7 cellular contexts compared by ENCODE assay signal in genomic region chr5:119315516-119315949, GRCh38. TPM values are rescaled to one million over a fixed set of nuclear protein-coding genes. Genes with fewer than 3 reads are reported as not detected.
A peak's percentile ranks its signal among the peaks of the same experiment; 100 is the strongest.
DNase-seq lines count a peak whose midpoint lies in the region; ATAC-seq and TF ChIP-seq lines count a peak whose summit lies in the region.

No MANE protein-coding gene starts in this region.

- no peaks in the 10 kb centered on the region for H3K27me3 Mint-ChIP-seq in T-helper 1 cell treated with Interleukin-12 subunit alpha and Interleukin-12 subunit beta and Interleukin-4 antibody, amounts not matched to agents 30 μg/mL and 1 μg/mL, for 36 hours (ENCODE audit: low read depth)
- H3K27me3 Mint-ChIP-seq in osteocyte (ENCODE audit: unreplicated experiment), result no peaks in the 10 kb centered on the region

- peaks cover 26% of the 10 kb centered on the region for H3K36me3 Mint-ChIP-seq in T-helper 1 cell treated with Interleukin-12 subunit alpha and Interleukin-12 subunit beta and Interleukin-4 antibody, amounts not matched to agents 30 μg/mL and 1 μg/mL, for 36 hours (ENCODE audit: low read depth)
- H3K36me3 Mint-ChIP-seq in osteocyte (ENCODE audit: unreplicated experiment), result no peaks in the 10 kb centered on the region

- peak overlapping the region; percentile 15 for H3K4me3 Mint-ChIP-seq in T-helper 1 cell treated with Interleukin-12 subunit alpha and Interleukin-12 subunit beta and Interleukin-4 antibody, amounts not matched to agents 30 μg/mL and 1 μg/mL, for 36 hours
- H3K4me3 Mint-ChIP-seq in osteocyte (ENCODE audit: unreplicated experiment), result no peak overlapping the region

- ATAC-seq in GM21515 (IDR thresholded peaks at IDR 0.05; ENCODE audit: unreplicated experiment), result peak; percentile 72

- H3K27ac Mint-ChIP-seq in T-helper 1 cell treated with Interleukin-12 subunit alpha and Interleukin-12 subunit beta and Interleukin-4 antibody, amounts not matched to agents 30 μg/mL and 1 μg/mL, for 36 hours, result peak overlapping the region; percentile 80
- H3K27ac Mint-ChIP-seq in osteocyte (ENCODE audit: unreplicated experiment), result no peak overlapping the region

- H3K4me1 Mint-ChIP-seq in T-helper 1 cell treated with Interleukin-12 subunit alpha and Interleukin-12 subunit beta and Interleukin-4 antibody, amounts not matched to agents 30 μg/mL and 1 μg/mL, for 36 hours (ENCODE audit: low read depth), result peaks cover 82% of the 10 kb centered on the region
- peaks cover 15% of the 10 kb centered on the region for H3K4me1 Mint-ChIP-seq in osteocyte (ENCODE audit: unreplicated experiment)

- H3K9me3 Mint-ChIP-seq in T-helper 1 cell treated with Interleukin-12 subunit alpha and Interleukin-12 subunit beta and Interleukin-4 antibody, amounts not matched to agents 30 μg/mL and 1 μg/mL, for 36 hours, result no peaks in the 10 kb centered on the region
- no peaks in the 10 kb centered on the region for H3K9me3 Mint-ChIP-seq in osteocyte (ENCODE audit: unreplicated experiment)

- DNase-seq in HPDE6-E6E7 (ENCODE audit: extremely low spot score) (peak; percentile 72), dermis blood vessel endothelial cell (peak; percentile 46), osteocyte (ENCODE audit: extremely low spot score, unreplicated experiment) (no peak), AG08396 (ENCODE audit: low spot score) (no peak)

- TF ChIP-seq CTCF in GM12874 (IDR thresholded peaks at IDR 0.05; ENCODE audit: insufficient read depth, low read depth, low read length) (peak; percentile 51; the same call in 1 of the 2 replicates), osteocyte (IDR thresholded peaks at IDR 0.05) (peak; percentile 47)

RNA-seq across cellular contexts. Expression of gene TNFAIP8, which starts 40.3 kb away (rescaled TPM):
- total RNA-seq in dermis blood vessel endothelial cell (13.6 and 15.9 TPM in 2 replicates), osteocyte (13.3 and 14.0 TPM in 2 replicates)

Comparison
In these comparisons a context has a peak if more than half of its experiments do, and no peak if none do; other contexts are left out.
1. DNase-seq: peak in HPDE6-E6E7 (single experiment) and dermis blood vessel endothelial cell (single experiment); none in osteocyte (single experiment) and AG08396 (single experiment).